In the genomic region with DNA sequence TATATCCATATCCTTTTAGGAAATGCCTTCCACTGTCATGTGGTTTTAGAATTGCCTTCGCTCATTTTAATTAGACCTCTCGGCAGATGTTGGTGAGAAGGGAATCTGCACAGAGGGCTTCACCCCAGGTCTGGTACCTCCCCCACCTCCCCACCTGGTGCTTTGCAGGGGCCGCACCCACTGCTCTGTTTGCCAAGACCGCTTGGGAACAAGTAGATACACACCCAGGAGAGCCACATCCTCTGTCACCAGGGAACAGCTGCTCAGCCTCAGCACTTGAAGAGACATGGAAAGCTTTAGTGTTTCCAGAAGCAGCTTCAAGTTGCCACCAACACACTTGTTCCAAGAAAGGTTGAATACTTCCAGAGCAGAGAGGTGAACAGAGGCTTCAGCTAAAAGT, we compare ENCODE assay signal across 14 cellular contexts. TPM values are rescaled to one million over a fixed set of nuclear protein-coding genes. Genes with fewer than 3 reads are reported as not detected.
DNase-seq lines count a peak whose midpoint lies in the region; ATAC-seq and TF ChIP-seq lines count a peak whose summit lies in the region.
"Had no signal": no experiment of that assay in that cellular context is flagged by ENCODE, and none has a peak within 500 bp of the region (broad histone marks: within the 10 kb centered on the region; RNA-seq: fewer than 3 reads in every experiment).

No MANE protein-coding gene starts in this region.

- ATAC-seq in naive B cell (ENCODE audit: low read depth in 2 of 2) (no peak), HG03521 (IDR thresholded peaks at IDR 0.05; ENCODE audit: unreplicated experiment) (no peak), GM18909 (IDR thresholded peaks at IDR 0.05; ENCODE audit: poor library complexity, unreplicated experiment) (no peak)
- ATAC-seq: Panc1 had no signal

- no peaks in the 10 kb centered on the region for H3K79me2 ChIP-seq in OCI-LY3 (ENCODE audit: low read length)

- no peaks in the 10 kb centered on the region for H3K36me3 Mint-ChIP-seq in naive B cell
- H3K36me3 Mint-ChIP-seq: activated naive CD4-positive, alpha-beta T cell treated with anti-CD3 and anti-CD28 coated beads, Interleukin-2, amount 50 U/mL, for 24 hours had no signal

- peak overlapping the region; percentile 44 to 89 (median 82) for H3K27ac Mint-ChIP-seq in naive B cell
- H3K27ac Mint-ChIP-seq: activated naive CD4-positive, alpha-beta T cell treated with anti-CD3 and anti-CD28 coated beads, Interleukin-2, amount 50 U/mL, for 24 hours had no signal

- H3K4me2 ChIP-seq in OCI-LY3 (ENCODE audit: low read length): peak overlapping the region; percentile 94
- H3K4me2 ChIP-seq: A549 had no signal

- H3K9me3 Mint-ChIP-seq in naive B cell: no peaks in the 10 kb centered on the region
- H3K9me3 Mint-ChIP-seq: activated naive CD4-positive, alpha-beta T cell treated with anti-CD3 and anti-CD28 coated beads, Interleukin-2, amount 50 U/mL, for 24 hours had no signal

- no peaks in the 10 kb centered on the region for H3K36me3 ChIP-seq in OCI-LY3 (replicated peaks; ENCODE audit: low read depth, low read length)

- H3K4me1 Mint-ChIP-seq in naive B cell: peaks cover 31 to 59% (median 41%) of the 10 kb centered on the region in 3 donors
- H3K4me1 Mint-ChIP-seq: activated naive CD4-positive, alpha-beta T cell treated with anti-CD3 and anti-CD28 coated beads, Interleukin-2, amount 50 U/mL, for 24 hours had no signal

- no peaks in the 10 kb centered on the region for H3K27me3 Mint-ChIP-seq in naive B cell
- H3K27me3 Mint-ChIP-seq: activated naive CD4-positive, alpha-beta T cell treated with anti-CD3 and anti-CD28 coated beads, Interleukin-2, amount 50 U/mL, for 24 hours had no signal

- peaks cover 24% of the 10 kb centered on the region for H3K4me1 ChIP-seq in OCI-LY3 (ENCODE audit: low read length)
- H3K4me1 ChIP-seq: A549 had no signal

- H2AFZ ChIP-seq in OCI-LY3 (ENCODE audit: low read depth, low read length): no peak overlapping the region

- H4K20me1 ChIP-seq in OCI-LY3 (ENCODE audit: insufficient read depth, low read length): no peaks in the 10 kb centered on the region

- H3K9ac ChIP-seq in OCI-LY3 (ENCODE audit: low read length): no peak overlapping the region

- no peak for TF ChIP-seq CTCF in OCI-LY3 (IDR thresholded peaks at IDR 0.05; ENCODE audit: low read depth, low read length)

- H3K4me3 Mint-ChIP-seq in naive B cell: peak overlapping the region in 6 of 8 donors; percentile 3 to 83 (median 32)
- H3K4me3 Mint-ChIP-seq: activated naive CD4-positive, alpha-beta T cell treated with anti-CD3 and anti-CD28 coated beads, Interleukin-2, amount 50 U/mL, for 24 hours had no signal

- no peaks in the 10 kb centered on the region for H3K9me3 ChIP-seq in OCI-LY3 (ENCODE audit: insufficient read depth, low read length)
- H3K9me3 ChIP-seq: A549 had no signal

- peaks cover 68% of the 10 kb centered on the region for H3K27me3 ChIP-seq in OCI-LY3 (ENCODE audit: low read depth, low read length)

- no peak overlapping the region for H3K27ac ChIP-seq in OCI-LY3 (ENCODE audit: low read length)
- H3K27ac ChIP-seq: A549 had no signal

- peak; percentile 53 to 75 for DNase-seq in NCI-H2081 (lab: John Stamatoyannopoulos, UW)
- no peak for DNase-seq in NCI-H2081 treated with DMSO at 0.1 percent for 48 hours (lab: John Stamatoyannopoulos, UW)
- DNase-seq in NCI-H2029 (lab: John Stamatoyannopoulos, UW): peak; percentile 96
- no peak for DNase-seq in naive B cell
- no peak for DNase-seq in LoVo (ENCODE audit: low spot score)
- DNase-seq: activated CD4-positive, alpha-beta T cell treated with anti-CD3 and anti-CD28 coated beads for 1 hour; posterior cingulate gyrus; substantia nigra had no signal

- no peak overlapping the region for H3K4me3 ChIP-seq in OCI-LY3 (ENCODE audit: low read length)
- H3K4me3 ChIP-seq: A549 had no signal

RNA-seq across cellular contexts. Expression of a gene that starts 21.8 kb away (rescaled TPM):
- polyA plus RNA-seq in naive B cell (ENCODE audit: low read depth in 6 of 6): not detected

RNA-seq across cellular contexts. Expression of a gene that starts 35.2 kb away (rescaled TPM):
- polyA plus RNA-seq in naive B cell (ENCODE audit: low read depth in 6 of 6): 1 to 10 TPM in 4 of 6 donors, under 1 TPM in 2; 0.49 to 4.3 (median 1.8) TPM
- polyA plus RNA-seq: A549 had no signal

RNA-seq across cellular contexts. Expression of a gene that starts 35.2 kb away (rescaled TPM):
- polyA plus RNA-seq in naive B cell (ENCODE audit: low read depth in 6 of 6): under 1 TPM in 1 of 6 donors, not detected in 5; 0.27 TPM
- polyA plus RNA-seq: A549 had no signal

Comparison
In these comparisons a context has a peak if more than half of its experiments do, and no peak if none do; other contexts are left out.
1. DNase-seq: peak in NCI-H2081 (2 of 2) and NCI-H2029 (single experiment); none in NCI-H2081 treated with DMSO at 0.1 percent for 48 hours (single experiment), naive B cell (single experiment) and LoVo (single experiment).